Comparison of ENCODE assay signal across 35 cellular contexts in the genomic region with DNA sequence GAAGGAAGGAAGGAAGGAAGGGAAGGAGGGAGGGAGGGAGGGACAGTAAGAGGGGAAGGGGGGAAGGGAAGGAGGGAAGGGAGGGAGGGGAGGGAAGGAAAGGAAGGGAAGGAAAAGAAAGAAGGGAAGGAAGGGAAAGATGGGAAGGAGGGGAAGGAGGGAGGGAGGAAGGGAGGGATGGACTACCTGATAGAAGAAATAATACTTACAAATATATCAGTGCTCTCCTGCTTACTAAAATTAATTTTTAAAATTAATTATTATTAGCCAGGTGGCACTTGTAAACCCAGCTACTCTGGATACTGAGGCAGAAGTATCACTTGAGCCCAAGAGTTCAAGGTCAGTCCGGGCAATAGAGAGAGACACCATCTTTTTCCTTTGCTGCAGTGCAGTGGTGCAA.
"Had no signal": no experiment of that assay in that cellular context is flagged by ENCODE, and none has a peak within 500 bp of the region (broad histone marks: within the 10 kb centered on the region; RNA-seq: fewer than 3 reads in every experiment).

No MANE protein-coding gene starts in this region.

- DNase-seq: Karpas-422, Kasumi-1, MG63, MM.1S, MV-4-11, NCI-H1048, NCI-H1092, NCI-H1092 treated with DMSO at 0.1 percent for 48 hours, NCI-H1105, NCI-H1105 treated with DMSO at 0.1 percent for 48 hours, NCI-H1417, NCI-H1417 treated with DMSO at 0.1 percent for 48 hours, NCI-H1436, NCI-H1436 treated with DMSO at 0.1 percent for 48 hours, NCI-H146, NCI-H1694, NCI-H1694 treated with DMSO at 0.1 percent for 48 hours, NCI-H187, NCI-H187 treated with DMSO at 0.1 percent for 48 hours, NCI-H1930, NCI-H2029, NCI-H2029 treated with DMSO at 0.1 percent for 48 hours, NCI-H2081, NCI-H2081 treated with DMSO at 0.1 percent for 48 hours, NCI-H2107, NCI-H2171, NCI-H2171 treated with DMSO at 0.1 percent for 48 hours, NCI-H2227 treated with DMSO at 0.1 percent for 48 hours, NCI-H226, NCI-H345, NCI-H446, NCI-H446 treated with DMSO at 0.1 percent for 48 hours, NCI-H510A, NCI-H510A treated with DMSO at 0.1 percent for 48 hours had no signal

- H3K4me3 ChIP-seq: MG63 had no signal

- H3K27me3 ChIP-seq: MG63 had no signal

- H3K9me3 ChIP-seq: MG63 had no signal

- H3K9ac ChIP-seq: KMS-11 had no signal

- H3K27ac ChIP-seq: KMS-11 had no signal

- H3K4me2 ChIP-seq: KMS-11 had no signal
